Comparison of ENCODE assay signal across 19 cellular contexts in the genomic region with DNA sequence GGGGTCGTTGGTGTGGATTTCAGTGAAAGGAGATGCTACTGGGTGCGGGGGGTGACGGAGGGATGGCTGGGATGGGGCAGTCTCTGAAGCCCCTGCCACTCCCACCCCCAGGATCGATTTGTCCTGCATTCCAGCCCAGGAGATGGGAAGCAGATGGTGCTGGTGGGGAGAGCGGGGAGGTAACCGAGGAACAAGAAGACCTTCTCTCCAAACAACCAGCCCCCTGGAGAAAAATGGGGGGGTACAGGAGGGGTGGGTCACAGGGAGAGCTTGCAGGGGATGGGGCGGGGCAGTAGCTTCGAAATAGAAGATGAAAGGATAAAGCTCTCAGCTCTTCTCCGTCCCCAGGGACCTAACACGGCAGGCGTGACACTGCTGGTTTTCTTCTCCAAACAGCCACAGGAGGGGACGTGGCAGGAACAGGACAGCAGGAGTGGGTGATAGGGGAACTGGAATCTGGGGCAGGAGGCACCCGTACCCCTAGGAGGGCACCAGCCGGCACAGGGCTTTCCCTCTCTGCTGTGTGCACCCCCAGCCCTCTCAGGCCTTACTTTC.
DNase-seq lines count a peak whose midpoint lies in the region; ATAC-seq and TF ChIP-seq lines count a peak whose summit lies in the region.
"Had no signal": no experiment of that assay in that cellular context is flagged by ENCODE, and none has a peak within 500 bp of the region (broad histone marks: within the 10 kb centered on the region; RNA-seq: fewer than 3 reads in every experiment).

No MANE protein-coding gene starts in this region.

- TF ChIP-seq CTCF in nephron (IDR thresholded peaks at IDR 0.05; ENCODE audit: unreplicated experiment in 3 of 3) = no peak
- no peak for TF ChIP-seq CTCF in type B pancreatic cell (conservative IDR thresholded peaks at IDR 0.05)

- H3K9me3 Mint-ChIP-seq in nephron (no peaks in the 10 kb centered on the region), type B pancreatic cell (no peaks in the 10 kb centered on the region)

- DNase-seq in NCI-H2171 treated with DMSO at 0.1 percent for 48 hours (lab: John Stamatoyannopoulos, UW) (peak; percentile 40), NCI-H2171 (lab: John Stamatoyannopoulos, UW) (no peak), NCI-H69 (lab: John Stamatoyannopoulos, UW) (peak; percentile 19), type B pancreatic cell (ENCODE audit: extremely low spot score, unreplicated experiment) (no peak), COLO668 (lab: John Stamatoyannopoulos, UW; ENCODE audit: unreplicated experiment) (no peak)
- DNase-seq: 8988T, DMS 273 treated with DMSO at 0.1 percent for 48 hours, DMS79 treated with DMSO at 0.1 percent for 48 hours, H7, Karpas-422, NCI-H1417, NCI-H187, NCI-H524 treated with DMSO at 0.1 percent for 48 hours, PC-9, RPMI8226, SHP77, SK-N-SH had no signal

- peaks cover 9% of the 10 kb centered on the region for H3K27me3 Mint-ChIP-seq in nephron (ENCODE audit: low read depth)
- H3K27me3 Mint-ChIP-seq in type B pancreatic cell = peaks cover 2% of the 10 kb centered on the region

- H3K36me3 Mint-ChIP-seq in nephron (ENCODE audit: low read depth) (no peaks in the 10 kb centered on the region), type B pancreatic cell (no peaks in the 10 kb centered on the region)

- H3K4me3 Mint-ChIP-seq in nephron = no peak overlapping the region
- no peak overlapping the region for H3K4me3 Mint-ChIP-seq in type B pancreatic cell

- ATAC-seq in GM19452 (IDR thresholded peaks at IDR 0.05; ENCODE audit: unreplicated experiment) = no peak

- H3K27ac Mint-ChIP-seq in nephron (peak overlapping the region; percentile 86 to 90 (median 88)), type B pancreatic cell (peak overlapping the region; percentile 18)

- H3K4me1 Mint-ChIP-seq in nephron (peaks cover 24% of the 10 kb centered on the region), type B pancreatic cell (ENCODE audit: unreplicated experiment) (peaks cover 10% of the 10 kb centered on the region)

Comparison
In these comparisons a context has a peak if more than half of its experiments do, and no peak if none do; other contexts are left out.
1. DNase-seq: peak in NCI-H2171 treated with DMSO at 0.1 percent for 48 hours (single experiment) and NCI-H69 (single experiment); none in NCI-H2171 (single experiment), type B pancreatic cell (single experiment) and COLO668 (single experiment).